18 cellular contexts compared by ENCODE assay signal in genomic region chr13:41179593-41180250, GRCh38. TPM values are rescaled to one million over a fixed set of nuclear protein-coding genes. Genes with fewer than 3 reads are reported as not detected.
A peak's percentile ranks its signal among the peaks of the same experiment; 100 is the strongest.
DNase-seq lines count a peak whose midpoint lies in the region; ATAC-seq, FAIRE-seq and TF ChIP-seq lines count a peak whose summit lies in the region.
"Had no signal": no experiment of that assay in that cellular context is flagged by ENCODE, and none has a peak within 500 bp of the region (broad histone marks: within the 10 kb centered on the region; RNA-seq: fewer than 3 reads in every experiment).

No MANE protein-coding gene starts in this region.

- no peak overlapping the region for H3K27ac ChIP-seq in keratinocyte (ENCODE audit: control insufficient read depth, insufficient read depth, low read length)
- H3K27ac ChIP-seq: esophagus muscularis mucosa, lower lobe of right lung, thoracic aorta had no signal

- no peaks in the 10 kb centered on the region for H3K79me2 ChIP-seq in keratinocyte (ENCODE audit: control insufficient read depth, insufficient read depth, low read length)

- dilution Hi-C loops in keratinocyte (cut with MboI; ENCODE audit: extremely low pct_ligation_motif_present, low sequenced_read_pairs), result no loop called here

- H3K4me3 ChIP-seq in keratinocyte (ENCODE audit: control insufficient read depth in 2 of 3, extremely low read depth in 1 of 3, insufficient read depth in 2 of 3, low read depth in 1 of 3, low read length in 3 of 3), result no peak overlapping the region
- H3K4me3 ChIP-seq: esophagus muscularis mucosa, lower lobe of right lung, thoracic aorta had no signal

- DNase-seq in EH (ENCODE audit: low read depth), result peak; percentile 57
- DNase-seq in GM12892 (ENCODE audit: insufficient read length), result no peak
- peak; percentile 33 for DNase-seq in amniotic epithelial cell (ENCODE audit: low read depth)
- no peak for DNase-seq in keratinocyte (ENCODE audit: low read depth, low spot score)
- no peak for DNase-seq in SIG-M5 treated with dmso at 0.1 percent for 504 hours (lab: John Stamatoyannopoulos, UW; ENCODE audit: unreplicated experiment)
- DNase-seq: activated B cell treated with CpG ODN at 0.5 μM for 24 hours; CD8-positive, alpha-beta memory T cell; lower lobe of right lung; NCI-H1048; NCI-H345; SW 1271 had no signal

- no peak overlapping the region for H3K4me2 ChIP-seq in keratinocyte (ENCODE audit: control insufficient read depth, extremely low read depth, insufficient read depth, low read depth, low read length)

- ATAC-seq in GM18907 (IDR thresholded peaks at IDR 0.05; ENCODE audit: unreplicated experiment) (no peak), GM21717 (IDR thresholded peaks at IDR 0.05; ENCODE audit: unreplicated experiment) (no peak), HG03442 (IDR thresholded peaks at IDR 0.05; ENCODE audit: unreplicated experiment) (no peak)
- ATAC-seq: lower lobe of right lung, sciatic nerve had no signal

- peaks cover 13% of the 10 kb centered on the region for H3K4me1 ChIP-seq in keratinocyte (ENCODE audit: control insufficient read depth, extremely low read depth, insufficient read depth, low read length)
- H3K4me1 ChIP-seq: esophagus muscularis mucosa, lower lobe of right lung had no signal

- no peaks in the 10 kb centered on the region for H3K36me3 ChIP-seq in keratinocyte (ENCODE audit: control insufficient read depth in 2 of 2, extremely low read depth in 1 of 2, insufficient read depth in 2 of 2, low read length in 2 of 2)
- H3K36me3 ChIP-seq: esophagus muscularis mucosa, lower lobe of right lung, thoracic aorta had no signal

- no peaks in the 10 kb centered on the region for H3K9me3 ChIP-seq in keratinocyte (ENCODE audit: control insufficient read depth, low read depth, low read length)
- H3K9me3 ChIP-seq: lower lobe of right lung had no signal

- peak overlapping the region; percentile 23 for H2AFZ ChIP-seq in keratinocyte (ENCODE audit: control insufficient read depth, low read length)

- FAIRE-seq in GM12892 (lab: Jason Lieb, UNC), result peak; percentile 62
- FAIRE-seq in keratinocyte (lab: Jason Lieb, UNC), result no peak
- FAIRE-seq: HTR-8/SVneo had no signal

- no peaks in the 10 kb centered on the region for H4K20me1 ChIP-seq in keratinocyte (ENCODE audit: control insufficient read depth, extremely low read depth, insufficient read depth, low read length)

- no peaks in the 10 kb centered on the region for H3K27me3 ChIP-seq in keratinocyte (ENCODE audit: control insufficient read depth, extremely low read depth, insufficient read depth, low read length)
- H3K27me3 ChIP-seq: esophagus muscularis mucosa had no signal

- TF ChIP-seq POLR2A in GM12892 (IDR thresholded peaks at IDR 0.05; ENCODE audit: low read depth, low read length), result no peak

- H3K9ac ChIP-seq in keratinocyte (ENCODE audit: control insufficient read depth, extremely low read depth, insufficient read depth, low read length), result no peak overlapping the region

- H3K9me1 ChIP-seq in keratinocyte (ENCODE audit: control insufficient read depth, extremely low read depth, insufficient read depth, low read length), result no peaks in the 10 kb centered on the region

- TF ChIP-seq CTCF in keratinocyte (optimal IDR thresholded peaks at IDR 0.05 in 1 of 3, IDR thresholded peaks at IDR 0.05 in 1 of 3, conservative IDR thresholded peaks at IDR 0.05 in 1 of 3; ENCODE audit: extremely low read depth in 1 of 3, insufficient read depth in 2 of 3, low read length in 3 of 3), result no peak

RNA-seq across cellular contexts. Expression of gene KBTBD7, which starts 14.6 kb away (rescaled TPM):
- polyA plus RNA-seq in GM12892 (2012; ENCODE audit: missing spikeins), result 3.1 TPM
- polyA plus RNA-seq in keratinocyte, result 2.8 to 3.4 TPM (median 3.2 TPM) in 3 replicates
- 0.82 TPM for polyA plus RNA-seq in keratinocyte (2011; ENCODE audit: low read depth)
- 1.4 and 2.3 TPM in 2 replicates for polyA plus RNA-seq in keratinocyte (2011; cell fraction: cytosol; rRNA removed)
- 3.0 and 3.9 TPM in 2 replicates for polyA plus RNA-seq in keratinocyte (2011; cell fraction: nucleus; rRNA removed)
- 1.7 and 2.6 TPM in 2 replicates for polyA plus RNA-seq in keratinocyte (2012; ENCODE audit: low replicate concordance)
- polyA minus RNA-seq in keratinocyte, result 4.3 to 11.4 TPM (median 9.8 TPM) in 3 replicates
- polyA minus RNA-seq in keratinocyte (2011; cell fraction: cytosol; rRNA and poly(A)+ RNA removed), result 4.2 TPM
- 6.1 and 8.2 TPM in 2 replicates for polyA minus RNA-seq in keratinocyte (2011; cell fraction: nucleus; rRNA and poly(A)+ RNA removed)

RNA-seq across cellular contexts. Expression of gene KBTBD6, which starts 47.1 kb away (rescaled TPM):
- 1.9 TPM for polyA plus RNA-seq in GM12892 (2012; ENCODE audit: missing spikeins)
- 4.1 to 4.9 TPM (median 4.7 TPM) in 3 replicates for polyA plus RNA-seq in keratinocyte
- 1.6 TPM for polyA plus RNA-seq in keratinocyte (2011; ENCODE audit: low read depth)
- 2.1 and 3.3 TPM in 2 replicates for polyA plus RNA-seq in keratinocyte (2011; cell fraction: cytosol; rRNA removed)
- 4.8 and 5.5 TPM in 2 replicates for polyA plus RNA-seq in keratinocyte (2011; cell fraction: nucleus; rRNA removed)
- polyA plus RNA-seq in keratinocyte (2012; ENCODE audit: low replicate concordance), result 2.7 and 5.5 TPM in 2 replicates
- 8.9 to 14.3 TPM (median 11.4 TPM) in 3 replicates for polyA minus RNA-seq in keratinocyte
- polyA minus RNA-seq in keratinocyte (2011; cell fraction: cytosol; rRNA and poly(A)+ RNA removed), result 7.5 TPM
- 9.5 and 12.9 TPM in 2 replicates for polyA minus RNA-seq in keratinocyte (2011; cell fraction: nucleus; rRNA and poly(A)+ RNA removed)

Comparison
In these comparisons a context has a peak if more than half of its experiments do, and no peak if none do; other contexts are left out.
1. DNase-seq: peak in EH (single experiment) and amniotic epithelial cell (single experiment); none in GM12892 (single experiment), keratinocyte (single experiment) and SIG-M5 treated with dmso at 0.1 percent for 504 hours (single experiment).